In genomic region chr19:2631213-2631821, GRCh38 we compare ENCODE assay signal across 1 cellular context.
A peak's percentile ranks its signal among the peaks of the same experiment; 100 is the strongest.
TF ChIP-seq lines count a peak whose summit lies in the region.

No MANE protein-coding gene starts in this region.

TF ChIP-seq in K562, 482 proteins besides CTCF, POLR2A, EP300 and RAD21 (continued from another document and continues in another):
- no peak for TF ChIP-seq RREB1 (CRISPR knock-in tag; IDR thresholded peaks at IDR 0.05)
- TF ChIP-seq ZNF133 (CRISPR knock-in tag; IDR thresholded peaks at IDR 0.05) = no peak
- TF ChIP-seq MIER1 (IDR thresholded peaks at IDR 0.05; ENCODE audit: low read depth) = no peak
- TF ChIP-seq CCAR2 (IDR thresholded peaks at IDR 0.05; ENCODE audit: low read depth, low read length) = no peak
- no peak for TF ChIP-seq L3MBTL2 (IDR thresholded peaks at IDR 0.05)
- no peak for TF ChIP-seq MTF1 (CRISPR knock-in tag; IDR thresholded peaks at IDR 0.05; ENCODE audit: borderline replicate concordance)
- TF ChIP-seq ZBTB33 (CRISPR knock-in tag; IDR thresholded peaks at IDR 0.05) = peak; percentile 37; the same call in 1 of the 2 replicates
- no peak for TF ChIP-seq TEAD1 (CRISPR knock-in tag; IDR thresholded peaks at IDR 0.05)
- TF ChIP-seq EZH2 (IDR thresholded peaks at IDR 0.05; ENCODE audit: borderline replicate concordance, low read depth, low read length) = no peak
- TF ChIP-seq SAP30 (IDR thresholded peaks at IDR 0.05; ENCODE audit: borderline replicate concordance, insufficient read depth, low read depth, low read length, poor library complexity, severe bottlenecking) = no peak
- no peak for TF ChIP-seq E2F6 (IDR thresholded peaks at IDR 0.05; ENCODE audit: borderline replicate concordance in 1 of 2, extremely low read depth in 1 of 2, insufficient read depth in 1 of 2, insufficient read length in 1 of 2, low read depth in 1 of 2, low read length in 1 of 2, poor library complexity in 1 of 2, severe bottlenecking in 1 of 2)
- TF ChIP-seq ESRRB (CRISPR knock-in tag; IDR thresholded peaks at IDR 0.05; ENCODE audit: borderline replicate concordance) = no peak
- no peak for TF ChIP-seq TEAD2 (tag; IDR thresholded peaks at IDR 0.05)
- no peak for TF ChIP-seq THRB (CRISPR knock-in tag; conservative IDR thresholded peaks at IDR 0.05)
- no peak for TF ChIP-seq LEF1 (IDR thresholded peaks at IDR 0.05)
- no peak for TF ChIP-seq E2F1 (CRISPR knock-in tag; IDR thresholded peaks at IDR 0.05)
- TF ChIP-seq ZNF699 (CRISPR knock-in tag; IDR thresholded peaks at IDR 0.05; ENCODE audit: insufficient replicate concordance) = no peak
- TF ChIP-seq ZFP1 (CRISPR knock-in tag; IDR thresholded peaks at IDR 0.05) = no peak
- no peak for TF ChIP-seq ZFPM2 (CRISPR knock-in tag; IDR thresholded peaks at IDR 0.05)
- TF ChIP-seq RFX1 (IDR thresholded peaks at IDR 0.05) = no peak
- no peak for TF ChIP-seq ZNF121 (CRISPR knock-in tag; conservative IDR thresholded peaks at IDR 0.05)
- no peak for TF ChIP-seq MCM7 (IDR thresholded peaks at IDR 0.05)
- no peak for TF ChIP-seq NFE2 (IDR thresholded peaks at IDR 0.05; ENCODE audit: low read depth)
- no peak for TF ChIP-seq ARHGAP35 (IDR thresholded peaks at IDR 0.05; ENCODE audit: partially characterized antibody)
- no peak for TF ChIP-seq CREBBP (IDR thresholded peaks at IDR 0.05; ENCODE audit: low read depth, low read length)
- no peak for TF ChIP-seq PCBP1 (IDR thresholded peaks at IDR 0.05; ENCODE audit: low read depth, low read length, poor library complexity, severe bottlenecking)
- TF ChIP-seq E2F5 (CRISPR knock-in tag; IDR thresholded peaks at IDR 0.05) = no peak
- TF ChIP-seq ZZZ3 (IDR thresholded peaks at IDR 0.05) = no peak
- TF ChIP-seq FOXP1 (CRISPR knock-in tag; IDR thresholded peaks at IDR 0.05) = no peak
- no peak for TF ChIP-seq DDX20 (tag; IDR thresholded peaks at IDR 0.05; ENCODE audit: low read depth)
- no peak for TF ChIP-seq POLR2AphosphoS5 (IDR thresholded peaks at IDR 0.05; ENCODE audit: control insufficient read depth, insufficient read depth, low read depth, low read length)
- TF ChIP-seq EWSR1 (IDR thresholded peaks at IDR 0.05; ENCODE audit: borderline replicate concordance, low read depth, partially characterized antibody) = no peak
- TF ChIP-seq ZNF12 (CRISPR knock-in tag; IDR thresholded peaks at IDR 0.05) = no peak
- TF ChIP-seq POLR3A (IDR thresholded peaks at IDR 0.05; ENCODE audit: borderline replicate concordance, extremely low read depth, insufficient read depth, insufficient read length) = no peak
- TF ChIP-seq SFPQ (IDR thresholded peaks at IDR 0.05; ENCODE audit: low read depth, low read length) = no peak
- no peak for TF ChIP-seq DPF2 (IDR thresholded peaks at IDR 0.05)
- no peak for TF ChIP-seq HDAC8 (tag; IDR thresholded peaks at IDR 0.05)
- TF ChIP-seq ZNF512 (tag; IDR thresholded peaks at IDR 0.05) = no peak
- TF ChIP-seq NFE2L1 (tag; IDR thresholded peaks at IDR 0.05; ENCODE audit: borderline replicate concordance, low read depth) = no peak
- TF ChIP-seq SMARCA5 (IDR thresholded peaks at IDR 0.05) = no peak
- TF ChIP-seq TBP (optimal IDR thresholded peaks at IDR 0.05; ENCODE audit: low read depth, low read length) = no peak
- no peak for TF ChIP-seq CUX1 (CRISPR knock-in tag; IDR thresholded peaks at IDR 0.05)
- TF ChIP-seq GATAD2A (IDR thresholded peaks at IDR 0.05) = no peak
- TF ChIP-seq ZNF23 (CRISPR knock-in tag; IDR thresholded peaks at IDR 0.05) = no peak
- no peak for TF ChIP-seq PHTF2 (CRISPR knock-in tag; IDR thresholded peaks at IDR 0.05)
- TF ChIP-seq ZNF24 (IDR thresholded peaks at IDR 0.05) = no peak
- no peak for TF ChIP-seq SMARCC2 (IDR thresholded peaks at IDR 0.05; ENCODE audit: low read depth)
